ENCODE assay signal across 9 cellular contexts in the genomic region with DNA sequence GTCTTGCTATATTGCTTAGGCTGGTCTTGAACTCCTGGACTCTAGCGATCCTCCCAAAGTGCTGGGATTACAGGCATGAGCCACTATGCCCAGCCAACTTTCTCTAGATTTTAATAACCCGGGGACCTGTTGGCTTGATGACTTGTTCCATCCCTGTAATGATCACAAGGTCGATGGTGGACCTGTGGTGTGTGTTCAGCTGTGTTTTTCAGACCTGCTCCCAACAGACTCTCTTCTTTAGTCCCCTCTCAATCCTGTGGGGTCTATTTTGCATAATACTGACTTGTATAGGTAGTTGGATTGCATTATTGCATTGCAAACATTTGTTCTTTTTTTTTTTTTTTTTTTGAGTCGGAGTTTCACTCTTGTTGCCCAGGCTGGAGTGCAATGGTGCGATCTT. TPM values are rescaled to one million over a fixed set of nuclear protein-coding genes. Genes with fewer than 3 reads are reported as not detected.
DNase-seq lines count a peak whose midpoint lies in the region; ATAC-seq and TF ChIP-seq lines count a peak whose summit lies in the region.
"Had no signal": no experiment of that assay in that cellular context is flagged by ENCODE, and none has a peak within 500 bp of the region (broad histone marks: within the 10 kb centered on the region; RNA-seq: fewer than 3 reads in every experiment).

No MANE protein-coding gene starts in this region.

- no peak for DNase-seq in cardiac muscle cell (ENCODE audit: low read depth in 1 of 2, low spot score in 1 of 2)
- no peak for DNase-seq in cardiac septum (ENCODE audit: low spot score)
- DNase-seq in activated CD4-positive, alpha-beta memory T cell treated with anti-CD3 and anti-CD28 coated beads for 36 hours = peak; percentile 26
- DNase-seq in NCI-H345 treated with DMSO at 0.1 percent for 48 hours (lab: John Stamatoyannopoulos, UW; ENCODE audit: unreplicated experiment) = no peak

- ATAC-seq in GM18502 (IDR thresholded peaks at IDR 0.05; ENCODE audit: poor library complexity, unreplicated experiment) (no peak), GM21723 (IDR thresholded peaks at IDR 0.05; ENCODE audit: unreplicated experiment) (no peak)
- ATAC-seq: activated CD4-positive, CD25-positive, alpha-beta regulatory T cell treated with anti-CD3 and anti-CD28 coated beads, Interleukin-2, amount 50 U/mL, for 24 hours had no signal

- H3K27ac ChIP-seq in cardiac muscle cell (no peak overlapping the region), thymus (ENCODE audit: low read depth) (no peak overlapping the region)

- POLR2A ChIA-PET in activated CD4-positive, alpha-beta memory T cell treated with anti-CD3 and anti-CD28 coated beads for 36 hours (lab: Charles Lee) = interaction anchor here (0.8 to 4.3 kb wide), 7 partner anchors 14 to 1084 kb away, joined by 3 to 48 read pairs (median 10); a partner anchor contains a TSS

- H3K36me3 ChIP-seq in cardiac muscle cell (no peaks in the 10 kb centered on the region), iPS-15b (ENCODE audit: control insufficient read depth, insufficient read depth, low read length) (no peaks in the 10 kb centered on the region), thymus (ENCODE audit: control insufficient read depth, insufficient read depth) (no peaks in the 10 kb centered on the region)

- peaks cover 67% of the 10 kb centered on the region for H3K4me1 Mint-ChIP-seq in activated CD4-positive, alpha-beta memory T cell treated with anti-CD3 and anti-CD28 coated beads for 36 hours (ENCODE audit: low read depth)

- no peak overlapping the region for H3K27ac Mint-ChIP-seq in activated CD4-positive, alpha-beta memory T cell treated with anti-CD3 and anti-CD28 coated beads for 36 hours

- CTCF ChIA-PET in activated CD4-positive, alpha-beta memory T cell treated with anti-CD3 and anti-CD28 coated beads for 36 hours (lab: Charles Lee) = interaction anchor here (0.8 to 5.5 kb wide), 6 partner anchors 13 to 116 kb away, joined by 3 to 74 read pairs (median 5); a partner anchor contains a TSS

- H3K27me3 ChIP-seq in cardiac muscle cell (no peaks in the 10 kb centered on the region), iPS-15b (ENCODE audit: control insufficient read depth, insufficient read depth, low read length) (no peaks in the 10 kb centered on the region), thymus (ENCODE audit: control insufficient read depth, insufficient read depth) (no peaks in the 10 kb centered on the region)

- no peak overlapping the region for H3K9ac ChIP-seq in iPS-15b (ENCODE audit: low read depth, low read length)

- H3K27me3 Mint-ChIP-seq in activated CD4-positive, alpha-beta memory T cell treated with anti-CD3 and anti-CD28 coated beads for 36 hours = no peaks in the 10 kb centered on the region

- no peak for TF ChIP-seq CTCF in cardiac muscle cell (IDR thresholded peaks at IDR 0.05; ENCODE audit: low read depth, low read length)

- 97% methylated on average over 5 of the region's 5 CpGs for WGBS in thymus

- peaks cover 7% of the 10 kb centered on the region for H3K4me1 ChIP-seq in cardiac muscle cell (ENCODE audit: low read depth)
- no peaks in the 10 kb centered on the region for H3K4me1 ChIP-seq in iPS-15b (ENCODE audit: control insufficient read depth, insufficient read depth, low read length)
- H3K4me1 ChIP-seq in thymus (ENCODE audit: control insufficient read depth, insufficient read depth, low read length) = peaks cover 26% of the 10 kb centered on the region

- H3K9me3 Mint-ChIP-seq in activated CD4-positive, alpha-beta memory T cell treated with anti-CD3 and anti-CD28 coated beads for 36 hours = no peaks in the 10 kb centered on the region

- peaks cover 22% of the 10 kb centered on the region for H3K36me3 Mint-ChIP-seq in activated CD4-positive, alpha-beta memory T cell treated with anti-CD3 and anti-CD28 coated beads for 36 hours

- peak overlapping the region; percentile 94 for H3K4me3 ChIP-seq in cardiac muscle cell
- peak overlapping the region; percentile 81 for H3K4me3 ChIP-seq in iPS-15b (ENCODE audit: low read depth, low read length)
- peak overlapping the region; percentile 88 for H3K4me3 ChIP-seq in thymus (ENCODE audit: low read length)

- H3K4me3 Mint-ChIP-seq in activated CD4-positive, alpha-beta memory T cell treated with anti-CD3 and anti-CD28 coated beads for 36 hours = peak overlapping the region; percentile 91

- H3K9me3 ChIP-seq in cardiac muscle cell (ENCODE audit: low read depth) (no peaks in the 10 kb centered on the region), iPS-15b (ENCODE audit: control insufficient read depth, insufficient read depth, low read length) (no peaks in the 10 kb centered on the region), thymus (ENCODE audit: control insufficient read depth) (no peaks in the 10 kb centered on the region)

- intact Hi-C loops in cardiac septum (cut with DNase I) = loop anchor here (10.0 kb wide), 1 partner anchor 94 kb away; a partner anchor contains a TSS
- intact Hi-C loops in activated CD4-positive, alpha-beta memory T cell treated with anti-CD3 and anti-CD28 coated beads for 36 hours (cut with micrococcal nuclease) = no loop called here

RNA-seq across cellular contexts. Expression of a gene that starts 1.9 kb away (rescaled TPM):
- total RNA-seq in cardiac muscle cell = 62.7 and 70.7 TPM in 2 replicates
- polyA plus RNA-seq in cardiac muscle cell = 96.5 and 97.0 TPM in 2 replicates
- total RNA-seq in cardiac septum = 38.7 TPM
- 10 to 100 TPM; 91.8 to 91.9 TPM for total RNA-seq in activated CD4-positive, alpha-beta memory T cell treated with anti-CD3 and anti-CD28 coated beads for 36 hours
- 55.0 TPM for polyA plus RNA-seq in thymus

RNA-seq across cellular contexts. Expression of a gene that starts 32.1 kb away (rescaled TPM):
- 14.7 and 15.0 TPM in 2 replicates for total RNA-seq in cardiac muscle cell
- polyA plus RNA-seq in cardiac muscle cell = 17.1 and 23.6 TPM in 2 replicates
- total RNA-seq in cardiac septum = 4.3 TPM
- total RNA-seq in activated CD4-positive, alpha-beta memory T cell treated with anti-CD3 and anti-CD28 coated beads for 36 hours = 10 to 100 TPM; 43.2 to 45.9 TPM
- 6.2 TPM for polyA plus RNA-seq in thymus
